16 cellular contexts compared by ENCODE assay signal in genomic region chr21:20404915-20405314, GRCh38.
"Had no signal": no experiment of that assay in that cellular context is flagged by ENCODE, and none has a peak within 500 bp of the region (broad histone marks: within the 10 kb centered on the region; RNA-seq: fewer than 3 reads in every experiment).

No MANE protein-coding gene starts in this region.

- DNase-seq: activated CD4-positive, alpha-beta T cell treated with anti-CD3 and anti-CD28 coated beads, Interleukin-2, amount 50 U/mL, for 4 hours; activated CD8-positive, alpha-beta memory T cell treated with anti-CD3 and anti-CD28 coated beads, Interleukin-2, amount 50 U/mL, for 48 hours; activated naive CD4-positive, alpha-beta T cell; activated T-cell treated with anti-CD3 and anti-CD28 coated beads, Interleukin-2, amount 50 U/mL, for 4 hours; adrenal gland; central memory CD4-positive, alpha-beta T cell; dermis blood vessel endothelial cell; effector CD8-positive, alpha-beta T cell; foreskin keratinocyte; hippocampal formation; lower lobe of right lung; naive B cell; stimulated activated CD4-positive, alpha-beta T cell treated with anti-CD3 and anti-CD28 coated beads, Interleukin-2, amount 100 ng/mL, for 48 hours; stimulated activated CD8-positive, alpha-beta memory T cell treated with anti-CD3 and anti-CD28 coated beads, Interleukin-4, amount 100 ng/mL, for 48 hours; stimulated activated naive CD4-positive, alpha-beta T cell; WERI-Rb-1 had no signal
